10 cellular contexts compared by ENCODE assay signal in the genomic region with DNA sequence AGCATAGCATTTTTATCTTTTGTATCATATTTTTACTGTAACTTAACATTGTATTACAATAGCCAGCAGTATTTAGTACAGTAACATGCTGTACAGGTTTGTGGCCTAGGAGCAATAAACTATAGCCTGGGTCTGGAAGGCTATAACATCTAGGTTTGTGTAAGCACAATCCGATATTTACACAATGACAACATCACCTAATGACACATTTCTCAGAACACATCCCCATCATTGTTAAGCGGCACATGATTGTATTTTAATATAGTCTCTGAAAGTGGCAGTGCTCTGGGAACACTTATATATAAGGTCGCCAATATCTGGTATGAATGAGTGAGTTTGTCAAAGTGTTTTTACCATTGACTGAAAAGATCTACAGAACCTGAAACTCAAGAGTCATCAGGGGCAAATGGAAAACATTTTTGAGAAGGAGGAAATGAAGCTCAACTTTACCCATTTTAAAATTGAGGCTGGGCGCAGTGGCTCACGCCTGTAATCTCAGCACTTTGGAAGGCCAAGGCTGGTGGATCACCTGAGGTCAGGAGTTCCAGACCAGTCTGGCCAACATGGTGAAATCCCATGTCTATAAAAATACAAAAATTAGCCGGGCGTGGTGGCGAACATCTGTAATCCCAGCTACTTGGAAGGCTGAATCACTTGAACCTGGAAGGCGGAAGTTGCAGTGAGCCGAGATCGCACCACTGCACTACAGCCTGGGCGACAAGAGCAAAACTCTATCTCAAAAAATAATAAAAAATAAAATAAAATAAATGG. TPM values are rescaled to one million over a fixed set of nuclear protein-coding genes. Genes with fewer than 3 reads are reported as not detected.
A peak's percentile ranks its signal among the peaks of the same experiment; 100 is the strongest.
DNase-seq lines count a peak whose midpoint lies in the region; ATAC-seq, FAIRE-seq and TF ChIP-seq lines count a peak whose summit lies in the region.
"Had no signal": no experiment of that assay in that cellular context is flagged by ENCODE, and none has a peak within 500 bp of the region (broad histone marks: within the 10 kb centered on the region; RNA-seq: fewer than 3 reads in every experiment).

No MANE protein-coding gene starts in this region.

- H3K4me1 Mint-ChIP-seq in endothelial cell (ENCODE audit: unreplicated experiment), result peaks cover 27% of the 10 kb centered on the region
- H3K4me1 Mint-ChIP-seq: neural crest cell had no signal

- H3K27ac ChIP-seq in OCI-LY3 (ENCODE audit: low read length) (no peak overlapping the region), gastrocnemius medialis (peak overlapping the region; percentile 67 to 77 (median 74))

- H3K9ac ChIP-seq in OCI-LY3 (ENCODE audit: low read length), result no peak overlapping the region

- in situ Hi-C loops in gastrocnemius medialis (cut with MboI; ENCODE audit: low sequenced_read_pairs in 4 of 4), result no loop called here

- H3K4me3 Mint-ChIP-seq in endothelial cell (ENCODE audit: unreplicated experiment), result no peak overlapping the region
- H3K4me3 Mint-ChIP-seq: neural crest cell had no signal

- no peak for TF ChIP-seq POLR2A in gastrocnemius medialis (IDR thresholded peaks at IDR 0.05)

- no peaks in the 10 kb centered on the region for H3K9me3 Mint-ChIP-seq in endothelial cell (ENCODE audit: unreplicated experiment)

- peaks cover 13% of the 10 kb centered on the region for H3K4me1 ChIP-seq in OCI-LY3 (ENCODE audit: low read length)
- peaks cover 15 to 20% of the 10 kb centered on the region in 2 donors for H3K4me1 ChIP-seq in gastrocnemius medialis

- peak overlapping the region; percentile 98 for H3K27ac Mint-ChIP-seq in endothelial cell (ENCODE audit: unreplicated experiment)

- H3K9me3 ChIP-seq in OCI-LY3 (ENCODE audit: insufficient read depth, low read length) (no peaks in the 10 kb centered on the region), gastrocnemius medialis (no peaks in the 10 kb centered on the region)

- no peaks in the 10 kb centered on the region for H4K20me1 ChIP-seq in OCI-LY3 (ENCODE audit: insufficient read depth, low read length)

- ATAC-seq in gastrocnemius medialis, result no peak

- peak overlapping the region; percentile 44 for H3K4me2 ChIP-seq in OCI-LY3 (ENCODE audit: low read length)

- no peaks in the 10 kb centered on the region for H3K79me2 ChIP-seq in OCI-LY3 (ENCODE audit: low read length)

- H3K4me3 ChIP-seq in OCI-LY3 (ENCODE audit: low read length), result no peak overlapping the region
- no peak overlapping the region for H3K4me3 ChIP-seq in gastrocnemius medialis
- H3K4me3 ChIP-seq in foreskin fibroblast (ENCODE audit: low read depth in 1 of 2, low read length in 2 of 2), result no peak overlapping the region

- TF ChIP-seq CTCF in OCI-LY3 (IDR thresholded peaks at IDR 0.05; ENCODE audit: low read depth, low read length) (no peak), endothelial cell (IDR thresholded peaks at IDR 0.05; ENCODE audit: unreplicated experiment) (no peak), gastrocnemius medialis (IDR thresholded peaks at IDR 0.05 in 4 of 5, conservative IDR thresholded peaks at IDR 0.05 in 1 of 5) (no peak), foreskin fibroblast (IDR thresholded peaks at IDR 0.05; ENCODE audit: low read depth, low read length) (no peak)

- FAIRE-seq in GM19239 (lab: Jason Lieb, UNC), result peak; percentile 53

- intact Hi-C loops in gastrocnemius medialis (cut with DNase I; ENCODE audit: low total_unique reads), result loop anchor here (5.0 kb wide), 1 partner anchor 40 kb away; a partner anchor contains a TSS

- H3K27me3 ChIP-seq in OCI-LY3 (ENCODE audit: low read depth, low read length), result no peaks in the 10 kb centered on the region
- H3K27me3 ChIP-seq in gastrocnemius medialis, result no peaks in the 10 kb centered on the region

- no peaks in the 10 kb centered on the region for H3K36me3 Mint-ChIP-seq in endothelial cell (ENCODE audit: low read depth, unreplicated experiment)

- no peaks in the 10 kb centered on the region for H3K27me3 Mint-ChIP-seq in endothelial cell (ENCODE audit: unreplicated experiment)

- no peak for DNase-seq in GM19239 (ENCODE audit: insufficient read length, low spot score)
- DNase-seq in endothelial cell (ENCODE audit: low spot score), result no peak
- peak in 1 of 2 donors; percentile 32 for DNase-seq in gastrocnemius medialis
- no peak for DNase-seq in GF-D8 (lab: John Stamatoyannopoulos, UW)
- DNase-seq in HuH-7.5 (ENCODE audit: low spot score), result no peak
- DNase-seq in UCSD-AML1 (lab: John Stamatoyannopoulos, UW; ENCODE audit: unreplicated experiment), result no peak
- no peak for DNase-seq in foreskin fibroblast
- DNase-seq: NCI-H146 had no signal

- H2AFZ ChIP-seq in OCI-LY3 (ENCODE audit: low read depth, low read length), result no peak overlapping the region

- H3K36me3 ChIP-seq in OCI-LY3 (replicated peaks; ENCODE audit: low read depth, low read length), result no peaks in the 10 kb centered on the region
- H3K36me3 ChIP-seq in gastrocnemius medialis, result no peaks in the 10 kb centered on the region

RNA-seq across cellular contexts. Expression of a gene that starts 38.8 kb away (rescaled TPM):
- total RNA-seq in endothelial cell (ENCODE audit: unreplicated experiment), result 94.1 TPM
- 10 to 100 TPM; 10.2 to 32.8 (median 24.3) TPM for total RNA-seq in gastrocnemius medialis
- total RNA-seq: neural crest cell had no signal
